In the genomic region with DNA sequence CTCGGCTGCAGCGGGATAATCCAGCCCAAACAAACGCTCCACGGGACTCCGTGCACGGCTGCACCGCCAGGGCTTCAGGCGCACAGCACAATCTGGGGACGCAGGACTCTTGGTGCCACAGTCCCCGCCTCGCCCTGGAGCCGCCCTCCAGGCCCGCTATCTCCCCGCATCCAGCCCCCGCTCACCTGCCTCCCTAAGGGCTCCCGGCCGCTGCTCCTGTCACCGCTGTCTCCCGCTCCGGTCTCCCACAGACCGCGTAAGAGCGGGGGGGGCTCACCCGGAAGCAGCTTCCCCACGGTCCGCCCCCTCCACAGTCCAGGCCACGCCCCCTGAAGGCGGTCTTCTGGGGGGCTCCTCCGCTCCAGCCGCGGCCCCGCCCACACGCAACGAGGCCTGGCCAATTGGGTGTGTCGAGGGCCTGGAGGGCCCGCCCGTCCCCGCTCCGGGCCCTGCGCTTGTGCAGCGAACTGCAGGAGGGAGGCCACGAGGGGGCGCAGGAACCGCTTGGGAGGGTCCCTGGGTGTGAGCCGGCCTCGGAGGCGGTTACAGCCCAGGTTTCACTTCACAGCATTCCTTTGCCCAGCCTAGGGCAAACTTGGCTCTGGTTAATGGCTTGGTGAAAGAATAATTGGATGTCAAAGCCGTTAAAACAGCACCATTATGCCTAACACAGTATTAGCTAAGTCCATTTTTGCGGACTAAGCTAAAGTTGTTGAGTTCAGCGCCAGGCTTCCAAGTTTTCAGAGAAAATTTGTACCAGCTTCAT, we compare ENCODE assay signal across 7 cellular contexts. TPM values are rescaled to one million over a fixed set of nuclear protein-coding genes. Genes with fewer than 3 reads are reported as not detected.
DNase-seq lines count a peak whose midpoint lies in the region; ATAC-seq, FAIRE-seq and TF ChIP-seq lines count a peak whose summit lies in the region.

A gene (minus strand): TSS at position 258 of the 766 bp plus-strand sequence. CDS start 7,725 bp downstream, outside the sequence.

- H4K20me1 ChIP-seq in astrocyte (ENCODE audit: insufficient read depth, low read length) = peaks cover 22% of the 10 kb centered on the region

- H3K9ac ChIP-seq in astrocyte (ENCODE audit: low read length) = peak within 1 kb of the TSS; percentile 85

- H3K4me1 Mint-ChIP-seq in astrocyte (ENCODE audit: low read depth, unreplicated experiment) = peaks cover 36% of the 10 kb centered on the region

- H3K27me3 ChIP-seq in astrocyte (ENCODE audit: insufficient read depth, low read length) = no peaks in the 10 kb centered on the region

- ATAC-seq in HG02981 (IDR thresholded peaks at IDR 0.05; ENCODE audit: unreplicated experiment) = peak; percentile 100

- H3K36me3 Mint-ChIP-seq in astrocyte (ENCODE audit: low read depth, unreplicated experiment) = no peaks in the 10 kb centered on the region

- no peaks in the 10 kb centered on the region for H3K36me3 ChIP-seq in astrocyte (ENCODE audit: insufficient read depth, low read length)

- peaks cover 24% of the 10 kb centered on the region for H3K4me1 ChIP-seq in astrocyte (ENCODE audit: insufficient read depth, low read length)

- no peaks in the 10 kb centered on the region for H3K27me3 Mint-ChIP-seq in astrocyte (ENCODE audit: low read depth, unreplicated experiment)

- DNase-seq in GM18507 (ENCODE audit: extremely low spot score, insufficient read length, low read depth) = peak; percentile 99
- DNase-seq in NCI-H2029 (lab: John Stamatoyannopoulos, UW) = peak; percentile 98
- peak; percentile 99 for DNase-seq in T-helper 22 cell (ENCODE audit: low read depth)
- DNase-seq in astrocyte (ENCODE audit: low read depth) = peak; percentile 90
- peak; percentile 97 for DNase-seq in hepatic stellate cell (ENCODE audit: low spot score)
- peak; percentile 98 for DNase-seq in retina

- peak within 1 kb of the TSS; percentile 53 for H3K27ac Mint-ChIP-seq in astrocyte (ENCODE audit: unreplicated experiment)

- H2AFZ ChIP-seq in astrocyte (ENCODE audit: low read depth, low read length) = peak within 1 kb of the TSS; percentile 97

- H3K9me3 ChIP-seq in astrocyte (ENCODE audit: insufficient read depth, low read depth, low read length) = no peaks in the 10 kb centered on the region

- peaks cover 14% of the 10 kb centered on the region for H3K79me2 ChIP-seq in astrocyte (ENCODE audit: insufficient read depth, low read length)

- no peaks in the 10 kb centered on the region for H3K9me3 Mint-ChIP-seq in astrocyte (ENCODE audit: unreplicated experiment)

- peak; percentile 89 for TF ChIP-seq CTCF in astrocyte (IDR thresholded peaks at IDR 0.05; ENCODE audit: insufficient read depth, low read depth, low read length)

- FAIRE-seq in GM18507 (lab: Jason Lieb, UNC) (peak; percentile 97), astrocyte (lab: Jason Lieb, UNC) (no peak)

- peak within 1 kb of the TSS; percentile 82 for H3K4me3 ChIP-seq in astrocyte (ENCODE audit: insufficient read depth, low read depth, low read length)

- peak within 1 kb of the TSS; percentile 94 for H3K4me3 Mint-ChIP-seq in astrocyte (ENCODE audit: unreplicated experiment)

- peak within 1 kb of the TSS; percentile 92 for H3K4me2 ChIP-seq in astrocyte (ENCODE audit: low read length)

- peak within 1 kb of the TSS; percentile 26 for H3K27ac ChIP-seq in astrocyte (ENCODE audit: low read depth, low read length)

RNA-seq across cellular contexts. Expression of the gene that starts here (rescaled TPM):
- total RNA-seq in astrocyte = 19.9 and 20.7 TPM in 2 replicates

Comparison
In these comparisons a context has a peak if more than half of its experiments do, and no peak if none do; other contexts are left out.
1. Peak in every context shown above with its lines: DNase-seq, ATAC-seq, H3K4me3 ChIP-seq and H3K27ac ChIP-seq.